In the genomic region with DNA sequence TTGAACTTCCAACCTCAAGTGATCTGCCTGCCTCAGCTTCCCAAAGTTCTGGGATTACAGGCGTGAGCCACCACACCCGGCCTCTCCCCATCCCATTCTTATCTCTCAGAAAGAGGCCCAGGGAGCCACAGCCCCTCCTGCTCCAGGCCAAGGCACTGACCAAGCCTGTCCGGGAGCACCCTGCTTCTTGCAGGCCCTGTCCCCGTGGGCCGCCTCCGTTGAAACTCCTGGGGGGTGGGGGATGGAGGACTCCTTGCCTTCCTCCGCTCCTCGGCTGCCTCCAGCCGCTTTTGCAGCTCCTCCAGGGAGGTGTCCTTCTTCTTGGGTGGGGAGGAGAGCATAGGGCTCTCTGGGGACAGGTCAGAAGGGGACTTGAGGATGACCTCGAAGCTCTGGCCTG, we compare ENCODE assay signal across 17 cellular contexts. TPM values are rescaled to one million over a fixed set of nuclear protein-coding genes. Genes with fewer than 3 reads are reported as not detected.
DNase-seq lines count a peak whose midpoint lies in the region; ATAC-seq lines count a peak whose summit lies in the region.
"Had no signal": no experiment of that assay in that cellular context is flagged by ENCODE, and none has a peak within 500 bp of the region (broad histone marks: within the 10 kb centered on the region; RNA-seq: fewer than 3 reads in every experiment).

No MANE protein-coding gene starts in this region.

- H3K79me1 ChIP-seq in neuronal stem cell (ENCODE audit: low read depth, low read length): no peaks in the 10 kb centered on the region

- H3K4me1 ChIP-seq in neuronal stem cell (ENCODE audit: control insufficient read depth in 2 of 2, insufficient read depth in 1 of 2, low read depth in 1 of 2, low read length in 2 of 2): no peaks in the 10 kb centered on the region

- H3K9ac ChIP-seq in neuronal stem cell (ENCODE audit: low read depth, low read length, poor library complexity): no peak overlapping the region

- no peaks in the 10 kb centered on the region for H3K9me3 ChIP-seq in neuronal stem cell (replicated peaks in 1 of 2; ENCODE audit: control insufficient read depth in 2 of 2, insufficient read depth in 1 of 2, low read depth in 1 of 2, low read length in 2 of 2)
- H3K9me3 ChIP-seq: colonic mucosa had no signal

- no peak overlapping the region for H3K23ac ChIP-seq in neuronal stem cell (ENCODE audit: low read depth, low read length, poor library complexity)

- H4K91ac ChIP-seq in neuronal stem cell (ENCODE audit: low read depth, low read length, poor library complexity): no peak overlapping the region

- H2BK120ac ChIP-seq in neuronal stem cell (ENCODE audit: low read depth, low read length): no peak overlapping the region

- no peak overlapping the region for H3K27ac ChIP-seq in neuronal stem cell (replicated peaks; ENCODE audit: low read length)
- H3K27ac ChIP-seq: colonic mucosa, SK-N-MC had no signal

- peaks cover 0 to 23% of the 10 kb centered on the region in 2 donors for H3K36me3 ChIP-seq in neuronal stem cell (replicated peaks in 1 of 2; ENCODE audit: control insufficient read depth in 2 of 2, insufficient read depth in 2 of 2, low read length in 2 of 2)
- H3K36me3 ChIP-seq: colonic mucosa had no signal

- peaks cover 0 to 5% (median 0%) of the 10 kb centered on the region in 3 experiments for H3K27me3 ChIP-seq in neuronal stem cell (ENCODE audit: control insufficient read depth in 3 of 3, insufficient read depth in 3 of 3, low read depth in 1 of 3, low read length in 3 of 3)
- H3K27me3 ChIP-seq: colonic mucosa had no signal

- H3K36me3 Mint-ChIP-seq in activated CD4-positive, alpha-beta T cell treated with anti-CD3 and anti-CD28 coated beads for 36 hours (ENCODE audit: low read depth): no peaks in the 10 kb centered on the region
- peaks cover 2% of the 10 kb centered on the region for H3K36me3 Mint-ChIP-seq in IgD-negative memory B cell
- H3K36me3 Mint-ChIP-seq in central memory CD8-positive, alpha-beta T cell (ENCODE audit: insufficient read depth): peaks cover 27% of the 10 kb centered on the region

- peak overlapping the region; percentile 66 for H2BK5ac ChIP-seq in neuronal stem cell (ENCODE audit: low read length)

- H4K8ac ChIP-seq in neuronal stem cell (ENCODE audit: low read depth, low read length): no peak overlapping the region

- H2AK5ac ChIP-seq in neuronal stem cell (ENCODE audit: low read depth, low read length): peak overlapping the region; percentile 91

- peak overlapping the region; percentile 62 for H3K4me3 Mint-ChIP-seq in activated CD4-positive, alpha-beta T cell treated with anti-CD3 and anti-CD28 coated beads for 36 hours
- H3K4me3 Mint-ChIP-seq in IgD-negative memory B cell: peak overlapping the region in 2 of 4 donors; percentile 44 to 82
- H3K4me3 Mint-ChIP-seq in central memory CD8-positive, alpha-beta T cell: peak overlapping the region; percentile 82

- no peaks in the 10 kb centered on the region for H3K27me3 Mint-ChIP-seq in activated CD4-positive, alpha-beta T cell treated with anti-CD3 and anti-CD28 coated beads for 36 hours
- H3K27me3 Mint-ChIP-seq in IgD-negative memory B cell: peaks cover 2% of the 10 kb centered on the region
- no peaks in the 10 kb centered on the region for H3K27me3 Mint-ChIP-seq in central memory CD8-positive, alpha-beta T cell

- no peak overlapping the region for H3K27ac Mint-ChIP-seq in activated CD4-positive, alpha-beta T cell treated with anti-CD3 and anti-CD28 coated beads for 36 hours
- peak overlapping the region in 2 of 3 donors; percentile 43 to 86 for H3K27ac Mint-ChIP-seq in IgD-negative memory B cell
- peak overlapping the region; percentile 62 for H3K27ac Mint-ChIP-seq in central memory CD8-positive, alpha-beta T cell (ENCODE audit: low read depth)

- H3K9me3 Mint-ChIP-seq in activated CD4-positive, alpha-beta T cell treated with anti-CD3 and anti-CD28 coated beads for 36 hours (ENCODE audit: low read depth): no peaks in the 10 kb centered on the region
- no peaks in the 10 kb centered on the region for H3K9me3 Mint-ChIP-seq in IgD-negative memory B cell
- no peaks in the 10 kb centered on the region for H3K9me3 Mint-ChIP-seq in central memory CD8-positive, alpha-beta T cell

- H3K4me2 ChIP-seq in neuronal stem cell (ENCODE audit: insufficient read depth, low read length, poor library complexity, severe bottlenecking): no peak overlapping the region

- POLR2A ChIA-PET in activated CD4-positive, alpha-beta T cell treated with anti-CD3 and anti-CD28 coated beads for 36 hours (lab: Charles Lee): no interaction called here

- no peak for ATAC-seq in activated CD4-positive, alpha-beta T cell treated with anti-CD3 and anti-CD28 coated beads for 36 hours
- no peak for ATAC-seq in central memory CD8-positive, alpha-beta T cell (replicated peaks; ENCODE audit: extremely low read depth, poor library complexity, severe bottlenecking)
- ATAC-seq: sciatic nerve had no signal

- peak overlapping the region; percentile 89 for H2BK15ac ChIP-seq in neuronal stem cell (ENCODE audit: low read length)

- H3K14ac ChIP-seq in neuronal stem cell (ENCODE audit: low read length): no peak overlapping the region

- intact Hi-C loops in activated CD4-positive, alpha-beta T cell treated with anti-CD3 and anti-CD28 coated beads for 36 hours (cut with DNase I, micrococcal nuclease): loop anchor here in 1 of 2 experiments (5.0 kb wide), 1 partner anchor 94 kb away; the partner anchor contains the start of genes LIME1 and SLC2A4RG

- DNase-seq in activated CD4-positive, alpha-beta T cell treated with anti-CD3 and anti-CD28 coated beads for 36 hours: no peak
- DNase-seq in activated CD4-positive, alpha-beta T cell treated with anti-CD3 and anti-CD28 coated beads, Interleukin-2, amount 50 U/mL, for 4 hours: no peak
- no peak for DNase-seq in central memory CD8-positive, alpha-beta T cell (ENCODE audit: low spot score in 2 of 2)
- DNase-seq in neuronal stem cell (ENCODE audit: low spot score) (no peak), GM19238 (ENCODE audit: insufficient read length, low spot score) (no peak), NOMO-1 treated with dmso at 0.1 percent for 144 hours (lab: John Stamatoyannopoulos, UW; ENCODE audit: unreplicated experiment) (no peak)
- no peak for DNase-seq in central memory CD4-positive, alpha-beta T cell
- DNase-seq: amniotic stem cell; colonic mucosa; mammary epithelial cell; NCI-H187 treated with DMSO at 0.1 percent for 48 hours; NCI-H446 treated with DMSO at 0.1 percent for 48 hours; nucleus accumbens; stimulated activated CD4-positive, alpha-beta T cell treated with anti-CD3 and anti-CD28 coated beads, Interleukin-2, amount 100 ng/mL, for 24 hours had no signal

- CTCF ChIA-PET in activated CD4-positive, alpha-beta T cell treated with anti-CD3 and anti-CD28 coated beads for 36 hours (lab: Charles Lee): no interaction called here

- no CpG with 5 or more reads among the region's 10 CpGs for WGBS in neuronal stem cell (ENCODE audit: extremely low coverage in 2 of 2, insufficient read length in 2 of 2, insufficient replicate concordance in 1 of 2), 2 donors

- no peak overlapping the region for H3K4me3 ChIP-seq in neuronal stem cell (ENCODE audit: low read length in 2 of 2)
- H3K4me3 ChIP-seq: colonic mucosa, SK-N-MC had no signal

- peaks cover 19% of the 10 kb centered on the region for H3K4me1 Mint-ChIP-seq in activated CD4-positive, alpha-beta T cell treated with anti-CD3 and anti-CD28 coated beads for 36 hours
- peaks cover 3 to 10% (median 7%) of the 10 kb centered on the region in 3 donors for H3K4me1 Mint-ChIP-seq in IgD-negative memory B cell
- peaks cover 24% of the 10 kb centered on the region for H3K4me1 Mint-ChIP-seq in central memory CD8-positive, alpha-beta T cell

- no peak overlapping the region for H3K4ac ChIP-seq in neuronal stem cell (ENCODE audit: low read length)

- no peak overlapping the region for H2AFZ ChIP-seq in neuronal stem cell (ENCODE audit: low read length)

- H3K18ac ChIP-seq in neuronal stem cell (ENCODE audit: low read length): no peak overlapping the region

- no peak overlapping the region for H2BK12ac ChIP-seq in neuronal stem cell (ENCODE audit: low read length)

RNA-seq across cellular contexts. Expression of gene STMN3, which starts 9.7 kb away (rescaled TPM):
- 10 to 100 TPM; 15.4 to 17.6 TPM for total RNA-seq in activated CD4-positive, alpha-beta T cell treated with anti-CD3 and anti-CD28 coated beads for 36 hours
- polyA plus RNA-seq in IgD-negative memory B cell: 2.7 TPM
- polyA plus RNA-seq in neuronal stem cell (2013, experiment 1 of 2): 4.5 TPM
- polyA plus RNA-seq in neuronal stem cell (2013, experiment 2 of 2): 4.6 TPM

RNA-seq across cellular contexts. Expression of gene RTEL1, which starts 14.6 kb away (rescaled TPM):
- 10 to 100 TPM; 44.5 to 44.7 TPM for total RNA-seq in activated CD4-positive, alpha-beta T cell treated with anti-CD3 and anti-CD28 coated beads for 36 hours
- 2.6 TPM for polyA plus RNA-seq in IgD-negative memory B cell
- 5.1 TPM for polyA plus RNA-seq in neuronal stem cell (2013, experiment 1 of 2)
- 5.1 TPM for polyA plus RNA-seq in neuronal stem cell (2013, experiment 2 of 2)

RNA-seq across cellular contexts. Expression of gene GMEB2, which starts 16.6 kb away (rescaled TPM):
- 10 to 100 TPM; 14.0 to 14.1 TPM for total RNA-seq in activated CD4-positive, alpha-beta T cell treated with anti-CD3 and anti-CD28 coated beads for 36 hours
- polyA plus RNA-seq in IgD-negative memory B cell: 10.6 TPM
- 9.0 TPM for polyA plus RNA-seq in neuronal stem cell (2013, experiment 1 of 2)
- polyA plus RNA-seq in neuronal stem cell (2013, experiment 2 of 2): 8.7 TPM

RNA-seq across cellular contexts. Expression of gene TNFRSF6B, which starts 53.0 kb away (rescaled TPM):
- total RNA-seq in activated CD4-positive, alpha-beta T cell treated with anti-CD3 and anti-CD28 coated beads for 36 hours: 1 to 10 TPM in 1 of 2 experiments, under 1 TPM in 1; 0.21 to 1.7 TPM
- not detected for polyA plus RNA-seq in IgD-negative memory B cell
- polyA plus RNA-seq in neuronal stem cell (2013, experiment 1 of 2): 0.70 TPM
- polyA plus RNA-seq in neuronal stem cell (2013, experiment 2 of 2): 0.90 TPM
